Comparison of ENCODE assay signal across 8 cellular contexts in the genomic region with DNA sequence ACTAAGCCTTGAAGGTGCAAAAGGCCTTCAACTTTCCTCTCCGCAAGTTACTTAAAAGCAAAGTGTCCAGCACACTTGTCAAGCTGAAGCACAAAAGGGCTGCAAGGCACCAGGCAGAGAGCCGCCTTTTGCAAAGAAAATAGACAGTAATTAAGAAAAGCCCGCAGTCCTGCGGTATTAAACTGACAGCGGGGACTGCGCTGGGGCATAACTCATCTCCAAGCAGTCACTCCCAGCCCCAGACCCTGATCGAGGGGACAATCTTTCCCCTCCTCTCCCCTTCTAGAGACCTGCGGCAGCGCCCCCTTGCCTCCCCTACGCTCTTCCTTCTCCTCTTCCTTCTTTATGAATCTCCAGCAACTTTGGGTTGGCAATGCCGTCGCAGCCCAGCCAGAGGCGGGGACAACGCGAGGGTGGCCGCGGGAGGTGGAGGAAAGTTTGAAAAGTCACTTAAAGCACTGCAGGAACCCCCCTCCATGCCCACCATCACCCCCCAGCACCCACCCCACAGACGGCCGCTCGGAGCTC.
DNase-seq lines count a peak whose midpoint lies in the region; ATAC-seq and TF ChIP-seq lines count a peak whose summit lies in the region.

No MANE protein-coding gene starts in this region.

- H3K9me3 ChIP-seq in fibroblast of lung (ENCODE audit: control insufficient read depth, insufficient read depth, low read depth, low read length) = no peaks in the 10 kb centered on the region
- H3K9me3 ChIP-seq in prostate gland = no peaks in the 10 kb centered on the region

- POLR2A ChIA-PET in activated CD4-positive, alpha-beta T cell treated with anti-CD3 and anti-CD28 coated beads for 36 hours (lab: Charles Lee) = interaction anchor here (1.9 kb wide), 1 partner anchor 201 kb away, joined by 6 read pairs; a partner anchor contains a TSS

- ATAC-seq in activated CD4-positive, alpha-beta T cell treated with anti-CD3 and anti-CD28 coated beads for 36 hours = peak; percentile 17
- ATAC-seq in HG02973 (IDR thresholded peaks at IDR 0.05; ENCODE audit: unreplicated experiment) (no peak), HG03025 (IDR thresholded peaks at IDR 0.05; ENCODE audit: low FRiP score, unreplicated experiment) (no peak)

- peak; percentile 29 for DNase-seq in activated CD4-positive, alpha-beta T cell treated with anti-CD3 and anti-CD28 coated beads for 36 hours
- DNase-seq in activated CD4-positive, alpha-beta T cell treated with anti-CD3 and anti-CD28 coated beads for 4 hours = no peak
- no peak for DNase-seq in fibroblast of lung (ENCODE audit: low read depth in 2 of 2)
- no peak for DNase-seq in prostate gland (ENCODE audit: low spot score)
- no peak for DNase-seq in stimulated activated naive CD4-positive, alpha-beta T cell treated with Interleukin-2 at 50 U/mL for 16 hours (lab: John Stamatoyannopoulos, UW)

- H3K4me1 ChIP-seq in fibroblast of lung (ENCODE audit: control insufficient read depth, extremely low read depth, insufficient read depth, low read length) (no peaks in the 10 kb centered on the region), prostate gland (replicated peaks) (peaks cover 7% of the 10 kb centered on the region)

- no peaks in the 10 kb centered on the region for H3K79me2 ChIP-seq in fibroblast of lung (ENCODE audit: control insufficient read depth, insufficient read depth, low read length)

- H3K36me3 Mint-ChIP-seq in activated CD4-positive, alpha-beta T cell treated with anti-CD3 and anti-CD28 coated beads for 36 hours (ENCODE audit: low read depth) = no peaks in the 10 kb centered on the region

- H3K27ac Mint-ChIP-seq in activated CD4-positive, alpha-beta T cell treated with anti-CD3 and anti-CD28 coated beads for 36 hours = no peak overlapping the region

- H3K4me1 Mint-ChIP-seq in activated CD4-positive, alpha-beta T cell treated with anti-CD3 and anti-CD28 coated beads for 36 hours = peaks cover 18% of the 10 kb centered on the region

- H3K27ac ChIP-seq in VCaP = peak overlapping the region; percentile 85; the same call in 1 of the 2 replicates
- H3K27ac ChIP-seq in fibroblast of lung (ENCODE audit: insufficient read depth, low read length) = no peak overlapping the region
- H3K27ac ChIP-seq in prostate gland = peak overlapping the region; percentile 77 to 83

- intact Hi-C loops in activated CD4-positive, alpha-beta T cell treated with anti-CD3 and anti-CD28 coated beads for 36 hours (cut with DNase I, micrococcal nuclease) = loop anchor here in 1 of 2 experiments (2.0 kb wide), 1 partner anchor 201 kb away; a partner anchor contains a TSS
- intact Hi-C loops in prostate gland (cut with DNase I) = loop anchor here (5.0 to 10.0 kb wide), 3 partner anchors 173 to 383 kb away; a partner anchor contains a TSS

- peaks cover 33% of the 10 kb centered on the region for H3K27me3 Mint-ChIP-seq in activated CD4-positive, alpha-beta T cell treated with anti-CD3 and anti-CD28 coated beads for 36 hours

- peak overlapping the region; percentile 80 for H3K4me3 Mint-ChIP-seq in activated CD4-positive, alpha-beta T cell treated with anti-CD3 and anti-CD28 coated beads for 36 hours

- no peak overlapping the region for H2AFZ ChIP-seq in fibroblast of lung (ENCODE audit: low read length)

- WGBS in prostate gland = 2% methylated on average over 20 of the region's 20 CpGs

- CTCF ChIA-PET in activated CD4-positive, alpha-beta T cell treated with anti-CD3 and anti-CD28 coated beads for 36 hours (lab: Charles Lee) = interaction anchor here (0.7 to 1.2 kb wide), 5 partner anchors 74 to 249 kb away, joined by 3 to 4 read pairs (median 3); no protein-coding TSS in a partner anchor

- H4K20me1 ChIP-seq in fibroblast of lung (ENCODE audit: control insufficient read depth, extremely low read depth, insufficient read depth, low read length) = no peaks in the 10 kb centered on the region

- H3K36me3 ChIP-seq in fibroblast of lung (ENCODE audit: control insufficient read depth, insufficient read depth, low read length) (no peaks in the 10 kb centered on the region), prostate gland (no peaks in the 10 kb centered on the region)

- TF ChIP-seq POLR2A in prostate gland (IDR thresholded peaks at IDR 0.05) = no peak

- no peaks in the 10 kb centered on the region for H3K9me3 Mint-ChIP-seq in activated CD4-positive, alpha-beta T cell treated with anti-CD3 and anti-CD28 coated beads for 36 hours (ENCODE audit: low read depth)

- H3K9ac ChIP-seq in fibroblast of lung (ENCODE audit: insufficient read depth, low read length) = no peak overlapping the region

- no peak for TF ChIP-seq CTCF in VCaP (conservative IDR thresholded peaks at IDR 0.05)
- no peak for TF ChIP-seq CTCF in fibroblast of lung (conservative IDR thresholded peaks at IDR 0.05 in 1 of 2, IDR thresholded peaks at IDR 0.05 in 1 of 2; ENCODE audit: low read depth in 1 of 2, low read length in 2 of 2)
- no peak for TF ChIP-seq CTCF in prostate gland (IDR thresholded peaks at IDR 0.05)

- H3K4me3 ChIP-seq in fibroblast of lung (replicated peaks in 1 of 4; ENCODE audit: control extremely low read depth in 1 of 4, insufficient read depth in 1 of 4, low read depth in 3 of 4, low read length in 4 of 4) (peak overlapping the region in 2 of 4 experiments; percentile 28 to 56), prostate gland (peak overlapping the region; percentile 56 to 64)

- peak overlapping the region; percentile 51 for H3K4me2 ChIP-seq in fibroblast of lung (ENCODE audit: extremely low read depth, insufficient read depth, low read length)

- peaks cover 25% of the 10 kb centered on the region for H3K27me3 ChIP-seq in fibroblast of lung (ENCODE audit: control insufficient read depth, insufficient read depth, low read length)
- no peaks in the 10 kb centered on the region for H3K27me3 ChIP-seq in prostate gland (replicated peaks; ENCODE audit: insufficient read depth)
